ENCODE assay signal across 17 cellular contexts in genomic region chr2:2547451-2547850, GRCh38.
"Had no signal": no experiment of that assay in that cellular context is flagged by ENCODE, and none has a peak within 500 bp of the region (broad histone marks: within the 10 kb centered on the region; RNA-seq: fewer than 3 reads in every experiment).

No MANE protein-coding gene starts in this region.

- H3K27ac ChIP-seq: adrenal gland, body of pancreas, prostate gland, right lobe of liver, thoracic aorta, upper lobe of right lung had no signal

- DNase-seq: activated CD4-positive, alpha-beta T cell treated with anti-CD3 and anti-CD28 coated beads, Interleukin-2, amount 10 ng/mL, durations not matched to agents 24 days and 14 days; activated CD4-positive, CD25-positive, alpha-beta regulatory T cell; activated CD8-positive, alpha-beta memory T cell treated with anti-CD3 and anti-CD28 coated beads, Interleukin-2, amount 50 U/mL, for 4 hours; activated CD8-positive, alpha-beta T cell treated with anti-CD3 and anti-CD28 coated beads, Interleukin-2, amount 10 ng/mL, durations not matched to agents 7 days and 5 days; activated T-cell treated with anti-CD3 and anti-CD28 coated beads, Interleukin-2, amount 50 U/mL, for 48 hours; adrenal gland; body of pancreas; central memory CD4-positive, alpha-beta T cell; effector memory CD4-positive, alpha-beta T cell; foreskin fibroblast; glutamatergic neuron; naive thymus-derived CD4-positive, alpha-beta T cell; right lobe of liver; SW 1271; upper lobe of right lung had no signal

- ATAC-seq: activated CD8-positive, alpha-beta T cell treated with anti-CD3 and anti-CD28 coated beads, Interleukin-2, amount 10 ng/mL, durations not matched to agents 7 days and 5 days; body of pancreas; naive thymus-derived CD4-positive, alpha-beta T cell; right lobe of liver; upper lobe of right lung had no signal
